Comparison of ENCODE assay signal across 2 cellular contexts in the genomic region with DNA sequence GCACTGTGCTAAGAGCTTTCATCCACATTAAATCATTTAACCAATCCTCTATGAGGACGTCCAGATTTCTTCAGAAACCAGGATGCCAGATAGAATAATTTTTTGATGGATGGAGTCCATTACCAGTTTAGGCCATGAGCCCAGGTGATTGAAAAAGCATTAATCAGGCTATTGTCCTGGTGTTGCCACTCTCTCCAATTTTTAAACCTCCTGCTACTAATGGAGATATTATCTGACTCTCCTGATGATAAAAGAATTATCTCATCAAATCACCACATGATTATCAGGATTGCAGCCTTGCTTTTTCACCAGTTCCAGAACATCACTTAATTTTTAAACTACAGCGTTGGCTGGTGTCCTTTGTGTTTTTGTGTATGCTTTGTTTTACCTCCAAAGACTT.
TF ChIP-seq lines count a peak whose summit lies in the region.

No MANE protein-coding gene starts in this region.

TF ChIP-seq in IMR-90, 13 proteins besides CTCF, POLR2A, EP300 and RAD21:
- TF ChIP-seq, protein P1, sequence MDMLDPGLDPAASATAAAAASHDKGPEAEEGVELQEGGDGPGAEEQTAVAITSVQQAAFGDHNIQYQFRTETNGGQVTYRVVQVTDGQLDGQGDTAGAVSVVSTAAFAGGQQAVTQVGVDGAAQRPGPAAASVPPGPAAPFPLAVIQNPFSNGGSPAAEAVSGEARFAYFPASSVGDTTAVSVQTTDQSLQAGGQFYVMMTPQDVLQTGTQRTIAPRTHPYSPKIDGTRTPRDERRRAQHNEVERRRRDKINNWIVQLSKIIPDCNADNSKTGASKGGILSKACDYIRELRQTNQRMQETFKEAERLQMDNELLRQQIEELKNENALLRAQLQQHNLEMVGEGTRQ (IDR thresholded peaks at IDR 0.05; ENCODE audit: low read depth, low read length), result no peak
- TF ChIP-seq NFE2L2 (IDR thresholded peaks at IDR 0.05; ENCODE audit: low read depth, low read length) (no peak), CEBPB (IDR thresholded peaks at IDR 0.05; ENCODE audit: low read depth, low read length) (no peak), MAFK (IDR thresholded peaks at IDR 0.05; ENCODE audit: low read depth, low read length) (no peak), MXI1 (IDR thresholded peaks at IDR 0.05; ENCODE audit: borderline replicate concordance, low read depth, low read length) (no peak), RFX5 (IDR thresholded peaks at IDR 0.05; ENCODE audit: low read depth, low read length) (no peak)

TF ChIP-seq in SK-N-SH, 30 proteins besides CTCF, POLR2A, EP300 and RAD21 (continued from another document):
- TF ChIP-seq FOSL2 (IDR thresholded peaks at IDR 0.05; ENCODE audit: borderline replicate concordance, low read depth), result no peak
- TF ChIP-seq JUND (IDR thresholded peaks at IDR 0.05), result no peak; the same call in 1 of the 2 replicates
- no peak for TF ChIP-seq SIN3A (IDR thresholded peaks at IDR 0.05; ENCODE audit: borderline replicate concordance, low read depth, low read length)
- TF ChIP-seq FOXM1 (IDR thresholded peaks at IDR 0.05; ENCODE audit: low read depth), result no peak
- TF ChIP-seq MXI1 (IDR thresholded peaks at IDR 0.05; ENCODE audit: low read depth, low read length), result peak; percentile 21; the same call in 1 of the 2 replicates
- TF ChIP-seq YY1 (IDR thresholded peaks at IDR 0.05; ENCODE audit: low read depth), result no peak
- TF ChIP-seq RFX5 (IDR thresholded peaks at IDR 0.05; ENCODE audit: low read length), result peak; percentile 62; the same call in 1 of the 2 replicates
- no peak for TF ChIP-seq SMC3 (IDR thresholded peaks at IDR 0.05; ENCODE audit: low read depth, low read length)
- TF ChIP-seq TAF1 (IDR thresholded peaks at IDR 0.05; ENCODE audit: borderline replicate concordance, low read depth, low read length), result no peak
- TF ChIP-seq, protein P2, sequence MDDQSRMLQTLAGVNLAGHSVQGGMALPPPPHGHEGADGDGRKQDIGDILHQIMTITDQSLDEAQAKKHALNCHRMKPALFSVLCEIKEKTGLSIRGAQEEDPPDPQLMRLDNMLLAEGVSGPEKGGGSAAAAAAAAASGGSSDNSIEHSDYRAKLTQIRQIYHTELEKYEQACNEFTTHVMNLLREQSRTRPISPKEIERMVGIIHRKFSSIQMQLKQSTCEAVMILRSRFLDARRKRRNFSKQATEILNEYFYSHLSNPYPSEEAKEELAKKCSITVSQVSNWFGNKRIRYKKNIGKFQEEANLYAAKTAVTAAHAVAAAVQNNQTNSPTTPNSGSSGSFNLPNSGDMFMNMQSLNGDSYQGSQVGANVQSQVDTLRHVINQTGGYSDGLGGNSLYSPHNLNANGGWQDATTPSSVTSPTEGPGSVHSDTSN (IDR thresholded peaks at IDR 0.05), result peak; percentile 28; the same call in 1 of the 2 replicates
- TF ChIP-seq FOXJ3 (CRISPR knock-in tag; IDR thresholded peaks at IDR 0.05), result peak; percentile 86; the same call in 1 of the 2 replicates
- peak; percentile 98 for TF ChIP-seq RCOR1 (IDR thresholded peaks at IDR 0.05; ENCODE audit: low read length)
- TF ChIP-seq, protein P3, sequence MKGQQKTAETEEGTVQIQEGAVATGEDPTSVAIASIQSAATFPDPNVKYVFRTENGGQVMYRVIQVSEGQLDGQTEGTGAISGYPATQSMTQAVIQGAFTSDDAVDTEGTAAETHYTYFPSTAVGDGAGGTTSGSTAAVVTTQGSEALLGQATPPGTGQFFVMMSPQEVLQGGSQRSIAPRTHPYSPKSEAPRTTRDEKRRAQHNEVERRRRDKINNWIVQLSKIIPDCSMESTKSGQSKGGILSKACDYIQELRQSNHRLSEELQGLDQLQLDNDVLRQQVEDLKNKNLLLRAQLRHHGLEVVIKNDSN (IDR thresholded peaks at IDR 0.05; ENCODE audit: borderline replicate concordance, low read depth), result no peak
- TF ChIP-seq EZH2phosphoT487 (IDR thresholded peaks at IDR 0.05; ENCODE audit: borderline replicate concordance, low read depth), result no peak
- TF ChIP-seq ELF1 (IDR thresholded peaks at IDR 0.05), result no peak
- TF ChIP-seq POLR2AphosphoS5 (IDR thresholded peaks at IDR 0.05; ENCODE audit: low read depth, low read length), result peak; percentile 50; the same call in 1 of the 2 replicates
- TF ChIP-seq, protein P1 (IDR thresholded peaks at IDR 0.05; ENCODE audit: borderline replicate concordance, low read depth, low read length), result no peak
- no peak for TF ChIP-seq NFIC (IDR thresholded peaks at IDR 0.05; ENCODE audit: borderline replicate concordance)
- no peak for TF ChIP-seq ZBTB33 (IDR thresholded peaks at IDR 0.05; ENCODE audit: borderline replicate concordance, low read depth)
- no peak for TF ChIP-seq RXRA (IDR thresholded peaks at IDR 0.05; ENCODE audit: borderline replicate concordance, low read depth)
- TF ChIP-seq CHD2 (IDR thresholded peaks at IDR 0.05; ENCODE audit: low read length, partially characterized antibody), result peak; percentile 92
- peak; percentile 99 for TF ChIP-seq GATA2 (CRISPR knock-in tag; IDR thresholded peaks at IDR 0.05)
- no peak for TF ChIP-seq NRF1 (IDR thresholded peaks at IDR 0.05; ENCODE audit: low read depth, low read length)
